ENCODE assay signal across 13 cellular contexts in the genomic region with DNA sequence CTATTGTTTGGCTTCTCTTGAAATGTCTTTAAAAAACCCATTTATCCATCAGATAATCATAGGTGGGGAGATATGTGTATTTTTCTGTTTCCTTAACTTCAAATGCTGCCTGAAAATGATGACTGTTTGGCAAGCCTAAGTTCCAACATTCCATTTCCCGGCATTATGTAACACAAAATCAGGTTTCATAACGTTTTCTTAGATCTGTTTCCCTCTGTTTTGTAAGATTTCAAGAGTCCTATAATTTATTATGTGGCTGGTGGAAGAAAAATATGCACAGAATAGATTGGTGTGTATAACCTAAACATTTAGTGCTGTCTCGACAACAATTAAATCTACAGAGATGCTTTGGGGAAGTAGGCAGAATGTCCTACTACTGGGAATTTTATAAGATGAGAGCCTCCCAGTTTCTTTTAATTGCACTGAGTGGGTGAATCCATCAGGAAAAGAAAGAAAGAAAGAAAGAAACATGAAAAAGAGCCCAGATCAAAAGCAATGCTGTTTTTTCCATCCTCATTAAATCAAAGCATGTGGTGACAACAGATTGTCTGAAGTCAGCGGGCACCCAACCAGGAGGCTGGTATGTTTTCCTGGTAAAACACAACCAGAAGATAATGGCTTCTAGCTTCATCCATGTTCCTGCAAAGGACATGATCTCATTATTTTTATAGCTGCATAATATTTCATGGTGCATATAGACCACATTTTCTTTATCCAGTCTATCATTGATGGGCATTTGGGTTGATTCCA.
DNase-seq lines count a peak whose midpoint lies in the region; ATAC-seq and TF ChIP-seq lines count a peak whose summit lies in the region.
"Had no signal": no experiment of that assay in that cellular context is flagged by ENCODE, and none has a peak within 500 bp of the region (broad histone marks: within the 10 kb centered on the region; RNA-seq: fewer than 3 reads in every experiment).

No MANE protein-coding gene starts in this region.

- H4K20me1 ChIP-seq in osteoblast (ENCODE audit: insufficient read depth, low read length): no peaks in the 10 kb centered on the region
- H4K20me1 ChIP-seq: BLaER1 treated with 17β-estradiol and CSF1 and Interleukin-3, amounts not matched to agents 10 nM and 100 nM had no signal

- TF ChIP-seq CTCF in osteoblast (IDR thresholded peaks at IDR 0.05; ENCODE audit: extremely low read depth, low read depth, low read length): no peak

- no peaks in the 10 kb centered on the region for H3K27me3 ChIP-seq in osteoblast (ENCODE audit: insufficient read depth, low read length)
- H3K27me3 ChIP-seq: BLaER1 treated with 17β-estradiol and CSF1 and Interleukin-3, amounts not matched to agents 10 nM and 100 nM had no signal

- H3K36me3 ChIP-seq in osteoblast (ENCODE audit: insufficient read depth, low read length): no peaks in the 10 kb centered on the region
- H3K36me3 ChIP-seq: BLaER1 treated with 17β-estradiol and CSF1 and Interleukin-3, amounts not matched to agents 10 nM and 100 nM had no signal

- H2AFZ ChIP-seq in osteoblast (ENCODE audit: low read length): no peak overlapping the region

- ATAC-seq in stimulated activated naive CD8-positive, alpha-beta T cell treated with anti-CD3 and anti-CD28 coated beads, Interleukin-15, Interleukin-2, amounts not matched to agents 100 U/mL and 50 U/mL, for 24 hours: no peak
- ATAC-seq: A549 had no signal

- H3K4me2 ChIP-seq in osteoblast (ENCODE audit: insufficient read depth, low read length): no peak overlapping the region
- H3K4me2 ChIP-seq: A549; BLaER1 treated with 17β-estradiol and CSF1 and Interleukin-3, amounts not matched to agents 10 nM and 100 nM had no signal

- H3K79me2 ChIP-seq in osteoblast (ENCODE audit: insufficient read depth, low read length): no peaks in the 10 kb centered on the region

- no peak overlapping the region for H3K27ac ChIP-seq in osteoblast (ENCODE audit: low read depth, low read length)
- H3K27ac ChIP-seq: A549; BLaER1 treated with 17β-estradiol and CSF1 and Interleukin-3, amounts not matched to agents 10 nM and 100 nM had no signal

- DNase-seq in EH (ENCODE audit: low read depth) (peak; percentile 29), NCI-H2171 treated with DMSO at 0.1 percent for 48 hours (lab: John Stamatoyannopoulos, UW) (peak; percentile 3), fibroblast of peridontal ligament (ENCODE audit: extremely low read depth) (peak; percentile 70), superior temporal gyrus (ENCODE audit: extremely low spot score) (peak; percentile 15), osteoblast (ENCODE audit: insufficient read length, low spot score, missing footprints) (no peak), A172 (ENCODE audit: low spot score) (no peak)
- DNase-seq in stimulated activated naive CD8-positive, alpha-beta T cell treated with anti-CD3 and anti-CD28 coated beads, Interleukin-15, Interleukin-2, amounts not matched to agents 100 U/mL and 50 U/mL, for 24 hours: no peak
- DNase-seq: AML-193; CD4-positive, CD25-positive, alpha-beta regulatory T cell; GOT3; H9 had no signal

- H3K4me3 ChIP-seq in osteoblast (ENCODE audit: insufficient read depth, low read length): no peak overlapping the region
- H3K4me3 ChIP-seq: A549; BLaER1 treated with 17β-estradiol and CSF1 and Interleukin-3, amounts not matched to agents 10 nM and 100 nM had no signal

- no peaks in the 10 kb centered on the region for H3K4me1 ChIP-seq in osteoblast (ENCODE audit: insufficient read depth, low read length)
- H3K4me1 ChIP-seq: A549; BLaER1 treated with 17β-estradiol and CSF1 and Interleukin-3, amounts not matched to agents 10 nM and 100 nM had no signal

- H3K9me3 ChIP-seq in osteoblast (ENCODE audit: low read depth, low read length): no peaks in the 10 kb centered on the region
- H3K9me3 ChIP-seq: A549; BLaER1 treated with 17β-estradiol and CSF1 and Interleukin-3, amounts not matched to agents 10 nM and 100 nM had no signal

Comparison
In these comparisons a context has a peak if more than half of its experiments do, and no peak if none do; other contexts are left out.
1. DNase-seq: peak in EH (single experiment), NCI-H2171 treated with DMSO at 0.1 percent for 48 hours (single experiment), fibroblast of peridontal ligament (single experiment) and superior temporal gyrus (single experiment); none in stimulated activated naive CD8-positive, alpha-beta T cell treated with anti-CD3 and anti-CD28 coated beads, Interleukin-15, Interleukin-2, amounts not matched to agents 100 U/mL and 50 U/mL, for 24 hours (single experiment), osteoblast (single experiment) and A172 (single experiment).